ENCODE assay signal across 11 cellular contexts in the genomic region with DNA sequence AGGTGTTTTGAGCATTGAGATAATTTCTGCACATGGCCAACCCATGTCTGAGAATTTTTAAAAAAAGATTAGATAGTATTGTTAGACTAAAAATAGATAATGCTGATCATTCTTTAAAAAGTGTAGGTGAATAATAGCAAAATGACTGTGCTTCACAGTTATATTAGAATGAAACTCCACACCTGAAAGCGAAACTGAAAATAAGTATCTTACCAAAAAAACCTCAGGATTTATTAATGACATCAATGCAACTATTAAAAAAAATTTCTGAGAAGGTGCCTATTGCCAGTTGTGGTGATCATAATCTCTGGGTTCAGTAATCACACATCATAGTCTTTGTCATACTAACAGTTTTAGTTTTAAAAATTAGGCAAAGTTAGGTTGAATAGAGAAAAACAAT. TPM values are rescaled to one million over a fixed set of nuclear protein-coding genes. Genes with fewer than 3 reads are reported as not detected.
DNase-seq lines count a peak whose midpoint lies in the region; ATAC-seq, FAIRE-seq and TF ChIP-seq lines count a peak whose summit lies in the region.
"Had no signal": no experiment of that assay in that cellular context is flagged by ENCODE, and none has a peak within 500 bp of the region (broad histone marks: within the 10 kb centered on the region; RNA-seq: fewer than 3 reads in every experiment).

No MANE protein-coding gene starts in this region.

- BruUV-seq in endothelial cell of umbilical vein (replicated peaks; lab: Mats Ljungman, UMichigan) (no TSS peak), PC-3 (replicated peaks; lab: Mats Ljungman, UMichigan) (no TSS peak)

- H3K27ac ChIP-seq in endothelial cell of umbilical vein (ENCODE audit: insufficient read depth, low read depth, low read length) (no peak overlapping the region), PC-3 (ENCODE audit: low read length) (no peak overlapping the region)
- H3K27ac ChIP-seq: right lobe of liver had no signal

- H2AFZ ChIP-seq in endothelial cell of umbilical vein (ENCODE audit: low read depth, low read length): no peak overlapping the region
- no peak overlapping the region for H2AFZ ChIP-seq in PC-3 (ENCODE audit: low read length)

- TF ChIP-seq POLR2A in endothelial cell of umbilical vein (IDR thresholded peaks at IDR 0.05; ENCODE audit: low read depth, low read length): no peak

- H3K4me2 ChIP-seq in endothelial cell of umbilical vein (ENCODE audit: insufficient read depth, low read length) (no peak overlapping the region), PC-3 (ENCODE audit: low read length) (no peak overlapping the region)

- H3K9ac ChIP-seq in endothelial cell of umbilical vein (replicated peaks; ENCODE audit: extremely low read depth, insufficient read depth, low read length): no peak overlapping the region
- no peak overlapping the region for H3K9ac ChIP-seq in PC-3 (ENCODE audit: low read length)

- H3K9me3 ChIP-seq in endothelial cell of umbilical vein (replicated peaks; ENCODE audit: control insufficient read depth, insufficient read depth, low read length): no peaks in the 10 kb centered on the region
- no peaks in the 10 kb centered on the region for H3K9me3 ChIP-seq in PC-3 (ENCODE audit: low read length)
- H3K9me3 ChIP-seq: right lobe of liver had no signal

- H4K20me1 ChIP-seq in endothelial cell of umbilical vein (replicated peaks; ENCODE audit: control insufficient read depth, extremely low read depth, insufficient read depth, low read length) (no peaks in the 10 kb centered on the region), PC-3 (ENCODE audit: low read length) (no peaks in the 10 kb centered on the region)

- no peaks in the 10 kb centered on the region for H3K9me2 ChIP-seq in PC-3 (replicated peaks; ENCODE audit: low read length)

- POLR2A ChIA-PET in endothelial cell of umbilical vein (lab: Charles Lee) (no interaction called here), PC-3 (lab: Charles Lee; ENCODE audit: unreplicated experiment) (no interaction called here)

- H3K36me3 ChIP-seq in endothelial cell of umbilical vein (ENCODE audit: control insufficient read depth in 2 of 2, extremely low read depth in 1 of 2, insufficient read depth in 2 of 2, low read length in 2 of 2) (no peaks in the 10 kb centered on the region), PC-3 (ENCODE audit: low read depth, low read length) (no peaks in the 10 kb centered on the region)
- H3K36me3 ChIP-seq: right lobe of liver had no signal

- H3K4me3 ChIP-seq in endothelial cell of umbilical vein (replicated peaks in 1 of 3; ENCODE audit: insufficient read depth in 1 of 3, low read depth in 1 of 3, low read length in 3 of 3): no peak overlapping the region
- H3K4me3 ChIP-seq in PC-3 (ENCODE audit: low read length): no peak overlapping the region
- H3K4me3 ChIP-seq: right lobe of liver had no signal

- intact Hi-C loops in endothelial cell of umbilical vein (cut with micrococcal nuclease): no loop called here
- intact Hi-C loops in PC-3 (cut with micrococcal nuclease): no loop called here

- CTCF ChIA-PET in endothelial cell of umbilical vein (lab: Charles Lee): no interaction called here
- CTCF ChIA-PET in PC-3 (lab: Charles Lee): no interaction called here

- H3K27me3 ChIP-seq in endothelial cell of umbilical vein (ENCODE audit: control insufficient read depth in 2 of 2, insufficient read depth in 2 of 2, low read length in 2 of 2) (no peaks in the 10 kb centered on the region), PC-3 (ENCODE audit: low read length) (no peaks in the 10 kb centered on the region)
- H3K27me3 ChIP-seq: right lobe of liver had no signal

- ATAC-seq in GM18873 (IDR thresholded peaks at IDR 0.05; ENCODE audit: low FRiP score, unreplicated experiment): peak; percentile 73
- peak; percentile 81 for ATAC-seq in GM21526 (IDR thresholded peaks at IDR 0.05; ENCODE audit: low FRiP score, unreplicated experiment)
- ATAC-seq in HG03103 (IDR thresholded peaks at IDR 0.05; ENCODE audit: low read depth, unreplicated experiment): peak; percentile 75
- ATAC-seq in PC-3: no peak
- ATAC-seq: HCT116, right lobe of liver had no signal

- dilution Hi-C loops in endothelial cell of umbilical vein (cut with MboI; ENCODE audit: extremely low pct_ligation_motif_present, low sequenced_read_pairs): no loop called here

- peak; percentile 35 for FAIRE-seq in endothelial cell of umbilical vein (lab: Jason Lieb, UNC)
- FAIRE-seq in HTR-8/SVneo (lab: Jason Lieb, UNC): no peak

- no peak for DNase-seq in endothelial cell of umbilical vein (ENCODE audit: low read depth, low spot score)
- DNase-seq in PC-3: no peak
- DNase-seq in islet precursor cell: no peak
- DNase-seq in mucosa of gallbladder (ENCODE audit: low spot score): no peak
- DNase-seq in HTR-8/SVneo (ENCODE audit: insufficient read length, low spot score): no peak
- DNase-seq: DND-41, right lobe of liver had no signal

- no peaks in the 10 kb centered on the region for H3K79me2 ChIP-seq in endothelial cell of umbilical vein (ENCODE audit: control insufficient read depth, insufficient read depth, low read length)
- no peaks in the 10 kb centered on the region for H3K79me2 ChIP-seq in PC-3 (ENCODE audit: low read length)

- H3F3A ChIP-seq in PC-3 (ENCODE audit: low read length, unreplicated experiment): no peaks in the 10 kb centered on the region

- H3K4me1 ChIP-seq in endothelial cell of umbilical vein (ENCODE audit: control insufficient read depth, extremely low read depth, insufficient read depth, low read length) (no peaks in the 10 kb centered on the region), PC-3 (ENCODE audit: insufficient read depth, low read length) (no peaks in the 10 kb centered on the region)
- H3K4me1 ChIP-seq: right lobe of liver had no signal

- TF ChIP-seq CTCF in endothelial cell of umbilical vein (IDR thresholded peaks at IDR 0.05; ENCODE audit: extremely low read depth in 1 of 2, insufficient read depth in 1 of 2, low read depth in 1 of 2, low read length in 2 of 2) (no peak), PC-3 (conservative IDR thresholded peaks at IDR 0.05; ENCODE audit: low read depth, low read length) (no peak)

- H3K9me1 ChIP-seq in endothelial cell of umbilical vein (replicated peaks; ENCODE audit: control insufficient read depth, extremely low read depth, insufficient read depth, low read length): no peaks in the 10 kb centered on the region

TF ChIP-seq in endothelial cell of umbilical vein, 7 proteins besides CTCF, POLR2A, EP300 and RAD21:
- no peak for TF ChIP-seq FOS (IDR thresholded peaks at IDR 0.05; ENCODE audit: borderline replicate concordance, insufficient read depth, low read length)

RNA-seq across cellular contexts. Expression of gene PLA2G4A, which starts 36.5 kb away (rescaled TPM):
- total RNA-seq in endothelial cell of umbilical vein (10.6 and 13.3 TPM in 2 replicates), PC-3 (2014; rRNA removed) (1.3 and 2.3 TPM in 2 replicates), mucosa of gallbladder (11.0 TPM)
- 7.0 and 8.2 TPM in 2 replicates for polyA plus RNA-seq in endothelial cell of umbilical vein
- 9.9 and 10.7 TPM in 2 replicates for polyA plus RNA-seq in endothelial cell of umbilical vein (2011; cell fraction: cytosol; rRNA removed)
- 7.8 and 9.9 TPM in 2 replicates for polyA plus RNA-seq in endothelial cell of umbilical vein (2011; cell fraction: nucleus; rRNA removed)
- 16.9 and 20.0 TPM in 2 replicates for polyA plus RNA-seq in endothelial cell of umbilical vein (2012)
- 8.5 and 9.9 TPM in 2 replicates for polyA minus RNA-seq in endothelial cell of umbilical vein
- 24.9 TPM for polyA minus RNA-seq in endothelial cell of umbilical vein (2011; cell fraction: cytosol; rRNA and poly(A)+ RNA removed)
- polyA minus RNA-seq in endothelial cell of umbilical vein (2011; cell fraction: nucleus; rRNA and poly(A)+ RNA removed): 6.9 and 7.3 TPM in 2 replicates
